In genomic region chr6:122374307-122374706, GRCh38 we compare ENCODE assay signal across 17 cellular contexts.
"Had no signal": no experiment of that assay in that cellular context is flagged by ENCODE, and none has a peak within 500 bp of the region (broad histone marks: within the 10 kb centered on the region; RNA-seq: fewer than 3 reads in every experiment).

No MANE protein-coding gene starts in this region.

- DNase-seq: effector memory CD4-positive, alpha-beta T cell; gastrocnemius medialis; heart right ventricle; hypothalamus; islet precursor cell; mammary epithelial cell; naive thymus-derived CD4-positive, alpha-beta T cell; nephron progenitor cell; psoas muscle; retina; right lobe of liver; stimulated activated CD4-positive, alpha-beta T cell treated with anti-CD3 and anti-CD28 coated beads, Interleukin-4, amount 100 ng/mL, for 1 hour; stimulated activated CD8-positive, alpha-beta memory T cell treated with anti-CD3 and anti-CD28 coated beads, Interleukin-4, amount 100 ng/mL, for 48 hours; stimulated activated naive B cell treated with anti-CD40 and anti-IgM and Interleukin-4, amounts not matched to agents 10 μg/mL and 1 μg/mL and 100 μg/mL, for 72 hours; stimulated activated naive CD8-positive, alpha-beta T cell treated with anti-CD3 and anti-CD28 coated beads, Interleukin-15, amount 100 ng/mL, for 72 hours; testis had no signal

- ATAC-seq: gastrocnemius medialis; heart right ventricle; left lobe of liver; naive thymus-derived CD4-positive, alpha-beta T cell; psoas muscle; right lobe of liver; stimulated activated naive B cell treated with anti-CD40 and anti-IgM and Interleukin-4, amounts not matched to agents 10 μg/mL and 1 μg/mL and 100 μg/mL, for 72 hours; stimulated activated naive CD8-positive, alpha-beta T cell treated with anti-CD3 and anti-CD28 coated beads, Interleukin-15, amount 100 ng/mL, for 72 hours had no signal

- H3K36me3 Mint-ChIP-seq: naive thymus-derived CD4-positive, alpha-beta T cell; stimulated activated naive B cell treated with anti-CD40 and anti-IgM and Interleukin-4, amounts not matched to agents 10 μg/mL and 1 μg/mL and 100 μg/mL, for 72 hours had no signal

- H3K27ac Mint-ChIP-seq: naive thymus-derived CD4-positive, alpha-beta T cell; nephron progenitor cell; stimulated activated naive B cell treated with anti-CD40 and anti-IgM and Interleukin-4, amounts not matched to agents 10 μg/mL and 1 μg/mL and 100 μg/mL, for 72 hours; stimulated activated naive CD8-positive, alpha-beta T cell treated with anti-CD3 and anti-CD28 coated beads, Interleukin-15, amount 100 ng/mL, for 72 hours had no signal

- H3K9me3 Mint-ChIP-seq: nephron progenitor cell; stimulated activated naive B cell treated with anti-CD40 and anti-IgM and Interleukin-4, amounts not matched to agents 10 μg/mL and 1 μg/mL and 100 μg/mL, for 72 hours; stimulated activated naive CD8-positive, alpha-beta T cell treated with anti-CD3 and anti-CD28 coated beads, Interleukin-15, amount 100 ng/mL, for 72 hours had no signal

- H3K4me3 Mint-ChIP-seq: naive thymus-derived CD4-positive, alpha-beta T cell; nephron progenitor cell; stimulated activated naive B cell treated with anti-CD40 and anti-IgM and Interleukin-4, amounts not matched to agents 10 μg/mL and 1 μg/mL and 100 μg/mL, for 72 hours; stimulated activated naive CD8-positive, alpha-beta T cell treated with anti-CD3 and anti-CD28 coated beads, Interleukin-15, amount 100 ng/mL, for 72 hours had no signal

- H3K4me1 Mint-ChIP-seq: nephron progenitor cell had no signal
